Comparison of ENCODE assay signal across 22 cellular contexts in genomic region chr11:117676501-117676900, GRCh38.
DNase-seq lines count a peak whose midpoint lies in the region; ATAC-seq, FAIRE-seq and TF ChIP-seq lines count a peak whose summit lies in the region.
"Had no signal": no experiment of that assay in that cellular context is flagged by ENCODE, and none has a peak within 500 bp of the region (broad histone marks: within the 10 kb centered on the region; RNA-seq: fewer than 3 reads in every experiment).

No MANE protein-coding gene starts in this region.

- H3K9ac ChIP-seq in BLaER1 treated with 17β-estradiol and CSF1 and Interleukin-3, amounts not matched to agents 10 nM and 100 nM, result no peak overlapping the region

- peaks cover 5 to 37% (median 32%) of the 10 kb centered on the region in 10 experiments; a peak in 18 of 20 replicates for H3K4me1 ChIP-seq in BLaER1 treated with 17β-estradiol and CSF1 and Interleukin-3, amounts not matched to agents 10 nM and 100 nM
- no peaks in the 10 kb centered on the region for H3K4me1 ChIP-seq in thyroid gland

- H3K4me3 ChIP-seq in BLaER1 treated with 17β-estradiol and CSF1 and Interleukin-3, amounts not matched to agents 10 nM and 100 nM, result no peak overlapping the region
- no peak overlapping the region for H3K4me3 ChIP-seq in bronchial epithelial cell (ENCODE audit: low read depth, low read length)
- H3K4me3 ChIP-seq in thyroid gland (replicated peaks in 1 of 3), result no peak overlapping the region
- H3K4me3 ChIP-seq: MG63, PC-9, SK-N-MC had no signal

- peaks cover 0 to 67% (median 21%) of the 10 kb centered on the region in 11 experiments; a peak in 16 of 22 replicates for H4K20me1 ChIP-seq in BLaER1 treated with 17β-estradiol and CSF1 and Interleukin-3, amounts not matched to agents 10 nM and 100 nM

- no peaks in the 10 kb centered on the region for H3K9me3 ChIP-seq in BLaER1 treated with 17β-estradiol and CSF1 and Interleukin-3, amounts not matched to agents 10 nM and 100 nM (replicated peaks in 1 of 11)
- H3K9me3 ChIP-seq in thyroid gland, result no peaks in the 10 kb centered on the region
- H3K9me3 ChIP-seq: Caco-2, MG63 had no signal

- 98 to 100% methylated on average over 5 to 7 of the region's 7 CpGs for WGBS in thyroid gland, 2 donors

- H3K36me3 ChIP-seq in BLaER1 treated with 17β-estradiol and CSF1 and Interleukin-3, amounts not matched to agents 10 nM and 100 nM, result no peaks in the 10 kb centered on the region
- H3K36me3 ChIP-seq in bronchial epithelial cell (ENCODE audit: control insufficient read depth, insufficient read depth, low read length) (no peaks in the 10 kb centered on the region), thyroid gland (no peaks in the 10 kb centered on the region)
- H3K36me3 ChIP-seq: MG63 had no signal

- H3K4me2 ChIP-seq in BLaER1 treated with 17β-estradiol and CSF1 and Interleukin-3, amounts not matched to agents 10 nM and 100 nM, result peak overlapping the region in 9 of 11 experiments; percentile 6 to 47 (median 35); a peak in 11 of 22 replicates
- H3K4me2 ChIP-seq: PC-9 had no signal

- DNase-seq in NCI-H2171 (lab: John Stamatoyannopoulos, UW) (peak; percentile 40), bronchial epithelial cell (ENCODE audit: low read depth) (no peak), substantia nigra (lab: John Stamatoyannopoulos, UW) (no peak), globus pallidus (ENCODE audit: low spot score) (no peak), thyroid gland (no peak)
- DNase-seq: Caco-2; CD4-positive, alpha-beta memory T cell; Karpas-422; MG63; NCI-H1048; NCI-H1417 treated with DMSO at 0.1 percent for 48 hours; NCI-H1930; NCI-H345; NCI-H526 treated with DMSO at 0.1 percent for 48 hours; PC-9; RPMI8226; SHP77 treated with DMSO at 0.1 percent for 48 hours had no signal

- ATAC-seq in GM19463 (IDR thresholded peaks at IDR 0.05; ENCODE audit: unreplicated experiment), result no peak

- no peak for TF ChIP-seq POLR2A in thyroid gland (IDR thresholded peaks at IDR 0.05)

- intact Hi-C loops in thyroid gland (cut with DNase I), result no loop called here

- peaks cover 31 to 71% (median 53%) of the 10 kb centered on the region in 11 experiments for H3K27me3 ChIP-seq in BLaER1 treated with 17β-estradiol and CSF1 and Interleukin-3, amounts not matched to agents 10 nM and 100 nM
- H3K27me3 ChIP-seq in bronchial epithelial cell (ENCODE audit: control insufficient read depth, insufficient read depth, low read length), result peaks cover 4% of the 10 kb centered on the region
- H3K27me3 ChIP-seq in thyroid gland, result no peaks in the 10 kb centered on the region

- FAIRE-seq in bronchial epithelial cell (lab: Jason Lieb, UNC), result peak; percentile 7
- FAIRE-seq: G401.6, GM18507 had no signal

- TF ChIP-seq CTCF in bronchial epithelial cell (IDR thresholded peaks at IDR 0.05; ENCODE audit: insufficient read depth, low read length, severe bottlenecking) (no peak), thyroid gland (IDR thresholded peaks at IDR 0.05) (no peak)

- no peak overlapping the region for H3K27ac ChIP-seq in BLaER1 treated with 17β-estradiol and CSF1 and Interleukin-3, amounts not matched to agents 10 nM and 100 nM
- H3K27ac ChIP-seq in substantia nigra (ENCODE audit: low read depth, low read length, poor library complexity, severe bottlenecking) (peak overlapping the region; percentile 96), thyroid gland (no peak overlapping the region)
- H3K27ac ChIP-seq: PC-9, SK-N-MC had no signal
